ENCODE assay signal across 24 cellular contexts in the genomic region with DNA sequence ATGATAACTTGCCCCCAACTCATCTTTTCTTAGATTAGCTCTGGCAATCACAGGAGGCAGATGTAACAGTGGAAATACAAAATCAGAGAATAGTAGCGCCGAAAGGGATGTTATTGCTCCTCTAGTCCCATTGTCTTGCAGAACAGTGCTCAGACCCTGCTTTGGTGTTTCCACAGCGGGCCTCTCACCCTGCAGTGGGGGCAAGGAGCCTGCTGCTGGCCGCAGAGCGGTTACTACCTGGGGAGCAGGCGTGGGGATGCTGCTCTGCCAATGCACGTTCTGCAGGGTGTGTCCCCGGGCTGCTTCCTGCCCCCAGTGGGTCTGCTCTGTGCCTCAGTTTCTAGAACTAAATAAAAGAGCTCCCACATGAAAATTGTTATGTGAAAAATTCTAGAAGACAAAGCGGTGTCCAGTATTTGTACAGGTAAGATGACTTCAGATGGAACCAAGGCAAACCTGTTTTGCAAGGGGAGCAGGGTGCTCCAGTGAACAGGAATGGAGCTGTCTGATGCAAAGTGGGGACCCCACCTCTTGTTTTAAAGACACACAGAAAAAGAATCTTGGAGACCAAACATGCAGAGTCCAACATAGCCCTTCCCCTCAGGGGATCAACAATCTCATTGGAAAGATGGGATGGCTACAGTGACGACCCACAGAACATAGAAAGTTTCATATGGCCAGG. TPM values are rescaled to one million over a fixed set of nuclear protein-coding genes. Genes with fewer than 3 reads are reported as not detected.
"Had no signal": no experiment of that assay in that cellular context is flagged by ENCODE, and none has a peak within 500 bp of the region (broad histone marks: within the 10 kb centered on the region; RNA-seq: fewer than 3 reads in every experiment).

No MANE protein-coding gene starts in this region.

- H3K36me3 ChIP-seq: SJSA1 had no signal

- H3K4me3 ChIP-seq: K562, SJSA1, SK-N-MC had no signal

- H3K9me3 ChIP-seq: SJSA1 had no signal

- H3K36me3 Mint-ChIP-seq: IgD-negative memory B cell had no signal

- FAIRE-seq: K562, RCC 7860 had no signal

- H3K4me1 ChIP-seq: SJSA1 had no signal

- H3K27ac ChIP-seq: SJSA1, SK-N-MC had no signal

- DNase-seq: Kasumi-1, NCI-H1092 treated with DMSO at 0.1 percent for 48 hours, NCI-H1436, NCI-H187, NCI-H2029, NCI-H2081 treated with DMSO at 0.1 percent for 48 hours, NCI-H2171, NCI-H226, NCI-H446, NCI-H510A, NCI-H524 treated with DMSO at 0.1 percent for 48 hours, NCI-H69, NCI-H774, Right ventricle myocardium superior, RPMI8226, SIG-M5 had no signal

- H3K4me2 ChIP-seq: KMS-11 had no signal

- H3K9ac ChIP-seq: KMS-11 had no signal

RNA-seq across cellular contexts. Expression of a gene that starts 35.5 kb away (rescaled TPM):
- total RNA-seq: HT1080, K562, M059J, Right ventricle myocardium superior, SJSA1 had no signal
- polyA plus RNA-seq: IgD-negative memory B cell, K562 had no signal
